ENCODE assay signal across 1 cellular context in the genomic region with DNA sequence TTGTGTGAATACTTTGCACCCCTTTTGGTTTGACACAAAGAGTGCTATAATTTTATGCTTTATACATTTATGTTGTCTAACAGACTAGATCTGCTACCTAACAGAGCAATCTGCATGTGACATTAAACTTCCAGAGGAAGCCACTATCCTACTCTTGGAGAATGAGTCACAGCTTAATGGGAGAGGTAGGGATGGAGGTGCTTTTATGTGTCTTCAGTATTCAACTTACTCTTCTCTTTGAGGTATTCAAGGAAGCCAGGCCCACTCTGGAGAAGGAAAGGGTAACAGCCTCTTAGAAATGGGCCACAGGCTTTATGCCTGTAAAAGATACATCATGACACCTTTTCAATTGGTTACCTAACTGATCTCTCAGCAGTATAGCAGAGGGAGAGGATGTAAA.
TF ChIP-seq lines count a peak whose summit lies in the region.

No MANE protein-coding gene starts in this region.

TF ChIP-seq in WTC11, 78 proteins besides CTCF, POLR2A, EP300 and RAD21 (continued from another document):
- TF ChIP-seq, protein P1, sequence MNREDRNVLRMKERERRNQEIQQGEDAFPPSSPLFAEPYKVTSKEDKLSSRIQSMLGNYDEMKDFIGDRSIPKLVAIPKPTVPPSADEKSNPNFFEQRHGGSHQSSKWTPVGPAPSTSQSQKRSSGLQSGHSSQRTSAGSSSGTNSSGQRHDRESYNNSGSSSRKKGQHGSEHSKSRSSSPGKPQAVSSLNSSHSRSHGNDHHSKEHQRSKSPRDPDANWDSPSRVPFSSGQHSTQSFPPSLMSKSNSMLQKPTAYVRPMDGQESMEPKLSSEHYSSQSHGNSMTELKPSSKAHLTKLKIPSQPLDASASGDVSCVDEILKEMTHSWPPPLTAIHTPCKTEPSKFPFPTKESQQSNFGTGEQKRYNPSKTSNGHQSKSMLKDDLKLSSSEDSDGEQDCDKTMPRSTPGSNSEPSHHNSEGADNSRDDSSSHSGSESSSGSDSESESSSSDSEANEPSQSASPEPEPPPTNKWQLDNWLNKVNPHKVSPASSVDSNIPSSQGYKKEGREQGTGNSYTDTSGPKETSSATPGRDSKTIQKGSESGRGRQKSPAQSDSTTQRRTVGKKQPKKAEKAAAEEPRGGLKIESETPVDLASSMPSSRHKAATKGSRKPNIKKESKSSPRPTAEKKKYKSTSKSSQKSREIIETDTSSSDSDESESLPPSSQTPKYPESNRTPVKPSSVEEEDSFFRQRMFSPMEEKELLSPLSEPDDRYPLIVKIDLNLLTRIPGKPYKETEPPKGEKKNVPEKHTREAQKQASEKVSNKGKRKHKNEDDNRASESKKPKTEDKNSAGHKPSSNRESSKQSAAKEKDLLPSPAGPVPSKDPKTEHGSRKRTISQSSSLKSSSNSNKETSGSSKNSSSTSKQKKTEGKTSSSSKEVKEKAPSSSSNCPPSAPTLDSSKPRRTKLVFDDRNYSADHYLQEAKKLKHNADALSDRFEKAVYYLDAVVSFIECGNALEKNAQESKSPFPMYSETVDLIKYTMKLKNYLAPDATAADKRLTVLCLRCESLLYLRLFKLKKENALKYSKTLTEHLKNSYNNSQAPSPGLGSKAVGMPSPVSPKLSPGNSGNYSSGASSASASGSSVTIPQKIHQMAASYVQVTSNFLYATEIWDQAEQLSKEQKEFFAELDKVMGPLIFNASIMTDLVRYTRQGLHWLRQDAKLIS (CRISPR knock-in tag; IDR thresholded peaks at IDR 0.05; ENCODE audit: borderline replicate concordance) = no peak
- no peak for TF ChIP-seq ETV6 (CRISPR knock-in tag; IDR thresholded peaks at IDR 0.05)
- TF ChIP-seq, protein P2, sequence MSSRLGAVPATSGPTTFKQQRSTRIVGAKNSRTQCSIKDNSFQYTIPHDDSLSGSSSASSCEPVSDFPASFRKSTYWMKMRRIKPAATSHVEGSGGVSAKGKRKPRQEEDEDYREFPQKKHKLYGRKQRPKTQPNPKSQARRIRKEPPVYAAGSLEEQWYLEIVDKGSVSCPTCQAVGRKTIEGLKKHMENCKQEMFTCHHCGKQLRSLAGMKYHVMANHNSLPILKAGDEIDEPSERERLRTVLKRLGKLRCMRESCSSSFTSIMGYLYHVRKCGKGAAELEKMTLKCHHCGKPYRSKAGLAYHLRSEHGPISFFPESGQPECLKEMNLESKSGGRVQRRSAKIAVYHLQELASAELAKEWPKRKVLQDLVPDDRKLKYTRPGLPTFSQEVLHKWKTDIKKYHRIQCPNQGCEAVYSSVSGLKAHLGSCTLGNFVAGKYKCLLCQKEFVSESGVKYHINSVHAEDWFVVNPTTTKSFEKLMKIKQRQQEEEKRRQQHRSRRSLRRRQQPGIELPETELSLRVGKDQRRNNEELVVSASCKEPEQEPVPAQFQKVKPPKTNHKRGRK (CRISPR knock-in tag; IDR thresholded peaks at IDR 0.05; ENCODE audit: borderline replicate concordance) = no peak
- no peak for TF ChIP-seq HMGA2 (CRISPR knock-in tag; IDR thresholded peaks at IDR 0.05)
- TF ChIP-seq TEAD4 (CRISPR knock-in tag; IDR thresholded peaks at IDR 0.05) = no peak
